29 cellular contexts compared by ENCODE assay signal in genomic region chr15:55990071-55990470, GRCh38.
"Had no signal": no experiment of that assay in that cellular context is flagged by ENCODE, and none has a peak within 500 bp of the region (broad histone marks: within the 10 kb centered on the region; RNA-seq: fewer than 3 reads in every experiment).

No MANE protein-coding gene starts in this region.

- H3K9me3 Mint-ChIP-seq: activated B cell treated with CpG ODN at 0.5 μM for 24 hours; activated CD4-positive, alpha-beta memory T cell treated with anti-CD3 and anti-CD28 coated beads, Interleukin-2, amount 10 ng/mL, durations not matched to agents 7 days and 5 days; activated T-cell treated with anti-CD3 and anti-CD28 coated beads, Interleukin-2, amount 50 U/mL, for 4 hours; activated T-helper 17 cell treated with anti-CD3 and anti-CD28 coated beads, Interleukin-2, amount 50 U/mL, for 72 hours; central memory CD8-positive, alpha-beta T cell; dendritic cell treated with granulocyte-macrophage colony-stimulating factor and Interleukin-4, amounts not matched to agents 40 ng/mL and 50 ng/mL, for 4 days had no signal

- DNase-seq: activated B cell treated with CpG ODN at 0.5 μM for 24 hours; activated CD4-positive, alpha-beta memory T cell treated with anti-CD3 and anti-CD28 coated beads, Interleukin-2, amount 10 ng/mL, durations not matched to agents 7 days and 5 days; activated CD4-positive, alpha-beta T cell treated with anti-CD3 and anti-CD28 coated beads for 48 hours; activated CD8-positive, alpha-beta memory T cell treated with anti-CD3 and anti-CD28 coated beads, Interleukin-2, amount 50 U/mL, for 48 hours; activated effector memory CD4-positive, alpha-beta T cell treated with Interleukin-2 at 50 U/mL for 16 hours; activated gamma-delta T cell treated with Interleukin-2 at 50 U/mL for 16 hours; activated naive CD4-positive, alpha-beta T cell treated with anti-CD3 and anti-CD28 coated beads, Interleukin-2, amount 50 U/mL, for 16 hours; activated naive CD4-positive, alpha-beta T cell treated with Interleukin-2 at 50 U/mL for 16 hours; activated T-cell treated with anti-CD3 and anti-CD28 coated beads, Interleukin-2, amount 50 U/mL, for 4 hours; amniotic stem cell; anterior cingulate cortex; brain microvascular endothelial cell; dorsolateral prefrontal cortex; effector memory CD4-positive, alpha-beta T cell; endodermal cell; foreskin fibroblast; gastrocnemius medialis; glutamatergic neuron; heart left ventricle; T-helper 1 cell; T-helper 17 cell; T1000; WERI-Rb-1 had no signal

- H3K27me3 ChIP-seq: brain microvascular endothelial cell, dorsolateral prefrontal cortex, gastrocnemius medialis, heart left ventricle had no signal

- H3K4me3 ChIP-seq: coronary artery, dorsolateral prefrontal cortex, gastrocnemius medialis, heart left ventricle had no signal

- H3K27ac Mint-ChIP-seq: activated B cell treated with CpG ODN at 0.5 μM for 24 hours; activated CD4-positive, alpha-beta memory T cell treated with anti-CD3 and anti-CD28 coated beads, Interleukin-2, amount 10 ng/mL, durations not matched to agents 7 days and 5 days; activated naive CD8-positive, alpha-beta T cell; activated T-helper 17 cell treated with anti-CD3 and anti-CD28 coated beads, Interleukin-2, amount 50 U/mL, for 72 hours; dendritic cell treated with granulocyte-macrophage colony-stimulating factor and Interleukin-4, amounts not matched to agents 40 ng/mL and 50 ng/mL, for 4 days; endodermal cell; T-helper 17 cell; T-helper 2 cell treated with Interferon-gamma antibody and Interleukin-4, amounts not matched to agents 5 μg/mL and 100 μg/mL, for 36 hours had no signal

- H3K27ac ChIP-seq: brain microvascular endothelial cell, coronary artery, dorsolateral prefrontal cortex, gastrocnemius medialis, WERI-Rb-1 had no signal

- H3K9me3 ChIP-seq: gastrocnemius medialis, heart left ventricle had no signal

- H3K36me3 ChIP-seq: brain microvascular endothelial cell, gastrocnemius medialis, heart left ventricle, WERI-Rb-1 had no signal

- H3K4me3 Mint-ChIP-seq: activated B cell treated with CpG ODN at 0.5 μM for 24 hours; activated CD4-positive, alpha-beta memory T cell treated with anti-CD3 and anti-CD28 coated beads, Interleukin-2, amount 10 ng/mL, durations not matched to agents 7 days and 5 days; activated naive CD8-positive, alpha-beta T cell; activated T-cell treated with anti-CD3 and anti-CD28 coated beads, Interleukin-2, amount 50 U/mL, for 4 hours; activated T-helper 17 cell treated with anti-CD3 and anti-CD28 coated beads, Interleukin-2, amount 50 U/mL, for 72 hours; central memory CD8-positive, alpha-beta T cell; dendritic cell treated with granulocyte-macrophage colony-stimulating factor and Interleukin-4, amounts not matched to agents 40 ng/mL and 50 ng/mL, for 4 days; endodermal cell; T-helper 17 cell; T-helper 2 cell treated with Interferon-gamma antibody and Interleukin-4, amounts not matched to agents 5 μg/mL and 100 μg/mL, for 36 hours had no signal

- H3K27me3 Mint-ChIP-seq: activated naive CD8-positive, alpha-beta T cell; activated T-helper 17 cell treated with anti-CD3 and anti-CD28 coated beads, Interleukin-2, amount 50 U/mL, for 72 hours; central memory CD8-positive, alpha-beta T cell; T-helper 17 cell had no signal
